Comparison of ENCODE assay signal across 14 cellular contexts in genomic region chrX:119726900-119727555, GRCh38. TPM values are rescaled to one million over a fixed set of nuclear protein-coding genes. Genes with fewer than 3 reads are reported as not detected.
DNase-seq lines count a peak whose midpoint lies in the region; ATAC-seq and TF ChIP-seq lines count a peak whose summit lies in the region.
"Had no signal": no experiment of that assay in that cellular context is flagged by ENCODE, and none has a peak within 500 bp of the region (broad histone marks: within the 10 kb centered on the region; RNA-seq: fewer than 3 reads in every experiment).

No MANE protein-coding gene starts in this region.

- no peak overlapping the region for H3K4me3 Mint-ChIP-seq in CD14-positive monocyte
- H3K4me3 Mint-ChIP-seq in WTC11: no peak overlapping the region

- no peak for ATAC-seq in HG02678 (IDR thresholded peaks at IDR 0.05; ENCODE audit: unreplicated experiment)
- ATAC-seq in WTC11: no peak
- ATAC-seq: esophagus mucosa had no signal

- intact Hi-C loops in CD14-positive monocyte (cut with micrococcal nuclease): no loop called here

- H3K4me1 Mint-ChIP-seq in CD14-positive monocyte (peaks cover 9% of the 10 kb centered on the region), WTC11 (peaks cover 19% of the 10 kb centered on the region)

- POLR2A ChIA-PET in WTC11 (lab: Charles Lee): no interaction called here

- DNase-seq in Daoy (ENCODE audit: low read depth): peak; percentile 21
- DNase-seq in KBM-7: peak; percentile 24
- peak; percentile 4 for DNase-seq in activated CD4-positive, alpha-beta T cell treated with anti-CD3 and anti-CD28 coated beads, Interleukin-2, amount 50 U/mL, for 1 hour
- DNase-seq in left kidney (ENCODE audit: low read depth, low spot score): peak; percentile 53
- DNase-seq in CD14-positive monocyte (ENCODE audit: low spot score): no peak
- no peak for DNase-seq in WTC11 (ENCODE audit: low spot score)
- DNase-seq in HuH-7.5 (ENCODE audit: low spot score): no peak
- DNase-seq: brain microvascular endothelial cell, Calu3, NCI-H1436 treated with DMSO at 0.1 percent for 48 hours, RPMI8226 had no signal

- H3K27me3 Mint-ChIP-seq in CD14-positive monocyte (ENCODE audit: low read depth in 3 of 3) (peaks cover 0 to 19% (median 0%) of the 10 kb centered on the region in 3 donors), WTC11 (ENCODE audit: low read depth) (no peaks in the 10 kb centered on the region; the same call in 1 of the 2 replicates)

- in situ Hi-C loops in KBM-7 (cut with MboI; ENCODE audit: low pct_unique_long_range_greater_than_20kb, low sequenced_read_pairs): no loop called here

- CTCF ChIA-PET in WTC11 (lab: Charles Lee): interaction anchor here (0.6 to 3.3 kb wide), 9 partner anchors 18 to 130 kb away, joined by 3 to 30 read pairs (median 3); partner anchors contain the start of genes SEPTIN6 and SOWAHD

- H3K27ac Mint-ChIP-seq in CD14-positive monocyte (peak overlapping the region in 1 of 7 donors; percentile 27), WTC11 (no peak overlapping the region)

- H3K36me3 Mint-ChIP-seq in CD14-positive monocyte (no peaks in the 10 kb centered on the region), WTC11 (no peaks in the 10 kb centered on the region)

- H3K9me3 Mint-ChIP-seq in CD14-positive monocyte (peaks cover 0 to 2% (median 0%) of the 10 kb centered on the region in 7 donors), WTC11 (no peaks in the 10 kb centered on the region)

- TF ChIP-seq CTCF in CD14-positive monocyte (IDR thresholded peaks at IDR 0.05) (no peak), WTC11 (IDR thresholded peaks at IDR 0.05) (no peak)

TF ChIP-seq in WTC11, 78 proteins besides CTCF, POLR2A, EP300 and RAD21:
- TF ChIP-seq NR1H2 (CRISPR knock-in tag; IDR thresholded peaks at IDR 0.05) (no peak), ZNF263 (CRISPR knock-in tag; IDR thresholded peaks at IDR 0.05; ENCODE audit: low read depth) (no peak), KAT7 (CRISPR knock-in tag; IDR thresholded peaks at IDR 0.05; ENCODE audit: borderline replicate concordance) (no peak), ESRRA (CRISPR knock-in tag; IDR thresholded peaks at IDR 0.05; ENCODE audit: borderline replicate concordance) (no peak), RELA (CRISPR knock-in tag; IDR thresholded peaks at IDR 0.05; ENCODE audit: borderline replicate concordance) (no peak), GABPB1 (CRISPR knock-in tag; IDR thresholded peaks at IDR 0.05) (no peak), RORB (CRISPR knock-in tag; IDR thresholded peaks at IDR 0.05) (no peak), FOXP1 (CRISPR knock-in tag; IDR thresholded peaks at IDR 0.05; ENCODE audit: borderline replicate concordance) (no peak)
- TF ChIP-seq, protein P1, sequence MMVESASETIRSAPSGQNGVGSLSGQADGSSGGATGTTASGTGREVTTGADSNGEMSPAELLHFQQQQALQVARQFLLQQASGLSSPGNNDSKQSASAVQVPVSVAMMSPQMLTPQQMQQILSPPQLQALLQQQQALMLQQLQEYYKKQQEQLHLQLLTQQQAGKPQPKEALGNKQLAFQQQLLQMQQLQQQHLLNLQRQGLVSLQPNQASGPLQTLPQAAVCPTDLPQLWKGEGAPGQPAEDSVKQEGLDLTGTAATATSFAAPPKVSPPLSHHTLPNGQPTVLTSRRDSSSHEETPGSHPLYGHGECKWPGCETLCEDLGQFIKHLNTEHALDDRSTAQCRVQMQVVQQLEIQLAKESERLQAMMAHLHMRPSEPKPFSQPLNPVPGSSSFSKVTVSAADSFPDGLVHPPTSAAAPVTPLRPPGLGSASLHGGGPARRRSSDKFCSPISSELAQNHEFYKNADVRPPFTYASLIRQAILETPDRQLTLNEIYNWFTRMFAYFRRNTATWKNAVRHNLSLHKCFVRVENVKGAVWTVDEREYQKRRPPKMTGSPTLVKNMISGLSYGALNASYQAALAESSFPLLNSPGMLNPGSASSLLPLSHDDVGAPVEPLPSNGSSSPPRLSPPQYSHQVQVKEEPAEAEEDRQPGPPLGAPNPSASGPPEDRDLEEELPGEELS (CRISPR knock-in tag; IDR thresholded peaks at IDR 0.05): no peak
TF ChIP-seq in WTC11: peak in this region for 0.

RNA-seq across cellular contexts. Expression of gene SOWAHD, which starts 31.4 kb away (rescaled TPM):
- 0.17 TPM in 1 of 2 replicates, not detected in the other for total RNA-seq in Daoy (2014; rRNA removed; shearing (Covaris generic))
- polyA plus RNA-seq in CD14-positive monocyte: 1 to 10 TPM; 4.0 to 7.4 TPM
- total RNA-seq in WTC11 (2021): 3.6 to 5.0 TPM (median 4.3 TPM) in 3 replicates
- total RNA-seq: Calu3, esophagus mucosa, thyroid gland had no signal

RNA-seq across cellular contexts. Expression of gene SEPTIN6, which starts 34.1 kb away (rescaled TPM):
- 10.2 and 11.1 TPM in 2 replicates for total RNA-seq in Daoy (2014; rRNA removed; shearing (Covaris generic))
- polyA plus RNA-seq in CD14-positive monocyte: 10 to 100 TPM; 21.8 to 31.1 TPM
- 52.1 to 62.9 TPM (median 53.6 TPM) in 3 replicates for total RNA-seq in WTC11 (2021)

Comparison
In these comparisons a context has a peak if more than half of its experiments do, and no peak if none do; other contexts are left out.
1. DNase-seq: peak in Daoy (single experiment), KBM-7 (single experiment), activated CD4-positive, alpha-beta T cell treated with anti-CD3 and anti-CD28 coated beads, Interleukin-2, amount 50 U/mL, for 1 hour (single experiment) and left kidney (single experiment); none in CD14-positive monocyte (single experiment), WTC11 (single experiment) and HuH-7.5 (single experiment).